1 cellular context compared by ENCODE assay signal in genomic region chr2:219229375-219230200, GRCh38.
A peak's percentile ranks its signal among the peaks of the same experiment; 100 is the strongest.
TF ChIP-seq lines count a peak whose summit lies in the region.

ANKZF1 (plus strand) TSS chr2:219229806; CDS start chr2:219230258, 452 bp downstream.
ATG9A (minus strand) TSS chr2:219229636; CDS start chr2:219228024, 1,612 bp downstream.

TF ChIP-seq in HepG2, 621 proteins besides CTCF, POLR2A, EP300 and RAD21 (continued from another document and continues in another):
- TF ChIP-seq ZNF646 (CRISPR knock-in tag; IDR thresholded peaks at IDR 0.05) (no peak), AKAP8 (CRISPR knock-in tag; IDR thresholded peaks at IDR 0.05) (no peak), NFAT5 (CRISPR knock-in tag; IDR thresholded peaks at IDR 0.05) (0 out of 2 replicates have a peak, but pooled peaks have one; percentile 47), ZMYM2 (CRISPR knock-in tag; IDR thresholded peaks at IDR 0.05) (0 out of 2 replicates have a peak, but pooled peaks have one; percentile 46), FOXA1 (IDR thresholded peaks at IDR 0.05) (no peak), FOXA1 (CRISPR knock-in tag; IDR thresholded peaks at IDR 0.05) (no peak; the same call in 1 of the 2 replicates), ZFP1 (CRISPR knock-in tag; IDR thresholded peaks at IDR 0.05) (0 out of 2 replicates have a peak, but pooled peaks have one; percentile 69), KDM2A (CRISPR knock-in tag; IDR thresholded peaks at IDR 0.05; ENCODE audit: borderline replicate concordance, low read depth) (peak; percentile 91), JARID2 (CRISPR knock-in tag; IDR thresholded peaks at IDR 0.05; ENCODE audit: insufficient replicate concordance) (no peak), NR2F1 (CRISPR knock-in tag; IDR thresholded peaks at IDR 0.05) (no peak), ZC3H13 (CRISPR knock-in tag; IDR thresholded peaks at IDR 0.05) (no peak), NKX3-1 (CRISPR knock-in tag; IDR thresholded peaks at IDR 0.05) (no peak; the same call in 1 of the 2 replicates), ZNF20 (CRISPR knock-in tag; IDR thresholded peaks at IDR 0.05) (no peak), ZSCAN25 (CRISPR knock-in tag; IDR thresholded peaks at IDR 0.05) (peak; percentile 66; the same call in 1 of the 2 replicates), ARID2 (CRISPR knock-in tag; IDR thresholded peaks at IDR 0.05; ENCODE audit: borderline replicate concordance) (no peak; the same call in 1 of the 2 replicates), ZNF891 (CRISPR knock-in tag; IDR thresholded peaks at IDR 0.05) (peak; percentile 92), HNF4G (IDR thresholded peaks at IDR 0.05; ENCODE audit: borderline replicate concordance, low read depth, low read length) (0 out of 2 replicates have a peak, but pooled peaks have one; percentile 39), HNF4G (CRISPR knock-in tag; IDR thresholded peaks at IDR 0.05; ENCODE audit: borderline replicate concordance, low read depth) (no peak), ZNF333 (CRISPR knock-in tag; IDR thresholded peaks at IDR 0.05; ENCODE audit: borderline replicate concordance) (no peak), THRA (CRISPR knock-in tag; IDR thresholded peaks at IDR 0.05; ENCODE audit: borderline replicate concordance) (no peak), NCOA1 (CRISPR knock-in tag; IDR thresholded peaks at IDR 0.05) (no peak), SOX5 (CRISPR knock-in tag; IDR thresholded peaks at IDR 0.05; ENCODE audit: borderline replicate concordance) (peak; percentile 53), FOXC1 (CRISPR knock-in tag; IDR thresholded peaks at IDR 0.05; ENCODE audit: borderline replicate concordance) (peak; percentile 81; the same call in 1 of the 2 replicates), MYPOP (CRISPR knock-in tag; IDR thresholded peaks at IDR 0.05) (peak; percentile 80), SRF (IDR thresholded peaks at IDR 0.05; ENCODE audit: low read depth, low read length) (peak; percentile 40; the same call in 1 of the 2 replicates), ZNF800 (CRISPR knock-in tag; IDR thresholded peaks at IDR 0.05) (no peak; the same call in 1 of the 2 replicates), EED (CRISPR knock-in tag; IDR thresholded peaks at IDR 0.05) (no peak; the same call in 1 of the 2 replicates)
- TF ChIP-seq, protein P1, sequence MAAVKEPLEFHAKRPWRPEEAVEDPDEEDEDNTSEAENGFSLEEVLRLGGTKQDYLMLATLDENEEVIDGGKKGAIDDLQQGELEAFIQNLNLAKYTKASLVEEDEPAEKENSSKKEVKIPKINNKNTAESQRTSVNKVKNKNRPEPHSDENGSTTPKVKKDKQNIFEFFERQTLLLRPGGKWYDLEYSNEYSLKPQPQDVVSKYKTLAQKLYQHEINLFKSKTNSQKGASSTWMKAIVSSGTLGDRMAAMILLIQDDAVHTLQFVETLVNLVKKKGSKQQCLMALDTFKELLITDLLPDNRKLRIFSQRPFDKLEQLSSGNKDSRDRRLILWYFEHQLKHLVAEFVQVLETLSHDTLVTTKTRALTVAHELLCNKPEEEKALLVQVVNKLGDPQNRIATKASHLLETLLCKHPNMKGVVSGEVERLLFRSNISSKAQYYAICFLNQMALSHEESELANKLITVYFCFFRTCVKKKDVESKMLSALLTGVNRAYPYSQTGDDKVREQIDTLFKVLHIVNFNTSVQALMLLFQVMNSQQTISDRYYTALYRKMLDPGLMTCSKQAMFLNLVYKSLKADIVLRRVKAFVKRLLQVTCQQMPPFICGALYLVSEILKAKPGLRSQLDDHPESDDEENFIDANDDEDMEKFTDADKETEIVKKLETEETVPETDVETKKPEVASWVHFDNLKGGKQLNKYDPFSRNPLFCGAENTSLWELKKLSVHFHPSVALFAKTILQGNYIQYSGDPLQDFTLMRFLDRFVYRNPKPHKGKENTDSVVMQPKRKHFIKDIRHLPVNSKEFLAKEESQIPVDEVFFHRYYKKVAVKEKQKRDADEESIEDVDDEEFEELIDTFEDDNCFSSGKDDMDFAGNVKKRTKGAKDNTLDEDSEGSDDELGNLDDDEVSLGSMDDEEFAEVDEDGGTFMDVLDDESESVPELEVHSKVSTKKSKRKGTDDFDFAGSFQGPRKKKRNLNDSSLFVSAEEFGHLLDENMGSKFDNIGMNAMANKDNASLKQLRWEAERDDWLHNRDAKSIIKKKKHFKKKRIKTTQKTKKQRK (IDR thresholded peaks at IDR 0.05; ENCODE audit: low read length), result peak; percentile 73; the same call in 1 of the 2 replicates
- TF ChIP-seq, protein P2, sequence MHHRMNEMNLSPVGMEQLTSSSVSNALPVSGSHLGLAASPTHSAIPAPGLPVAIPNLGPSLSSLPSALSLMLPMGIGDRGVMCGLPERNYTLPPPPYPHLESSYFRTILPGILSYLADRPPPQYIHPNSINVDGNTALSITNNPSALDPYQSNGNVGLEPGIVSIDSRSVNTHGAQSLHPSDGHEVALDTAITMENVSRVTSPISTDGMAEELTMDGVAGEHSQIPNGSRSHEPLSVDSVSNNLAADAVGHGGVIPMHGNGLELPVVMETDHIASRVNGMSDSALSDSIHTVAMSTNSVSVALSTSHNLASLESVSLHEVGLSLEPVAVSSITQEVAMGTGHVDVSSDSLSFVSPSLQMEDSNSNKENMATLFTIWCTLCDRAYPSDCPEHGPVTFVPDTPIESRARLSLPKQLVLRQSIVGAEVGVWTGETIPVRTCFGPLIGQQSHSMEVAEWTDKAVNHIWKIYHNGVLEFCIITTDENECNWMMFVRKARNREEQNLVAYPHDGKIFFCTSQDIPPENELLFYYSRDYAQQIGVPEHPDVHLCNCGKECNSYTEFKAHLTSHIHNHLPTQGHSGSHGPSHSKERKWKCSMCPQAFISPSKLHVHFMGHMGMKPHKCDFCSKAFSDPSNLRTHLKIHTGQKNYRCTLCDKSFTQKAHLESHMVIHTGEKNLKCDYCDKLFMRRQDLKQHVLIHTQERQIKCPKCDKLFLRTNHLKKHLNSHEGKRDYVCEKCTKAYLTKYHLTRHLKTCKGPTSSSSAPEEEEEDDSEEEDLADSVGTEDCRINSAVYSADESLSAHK (CRISPR knock-in tag; IDR thresholded peaks at IDR 0.05; ENCODE audit: borderline replicate concordance), result no peak
- TF ChIP-seq, protein P3, sequence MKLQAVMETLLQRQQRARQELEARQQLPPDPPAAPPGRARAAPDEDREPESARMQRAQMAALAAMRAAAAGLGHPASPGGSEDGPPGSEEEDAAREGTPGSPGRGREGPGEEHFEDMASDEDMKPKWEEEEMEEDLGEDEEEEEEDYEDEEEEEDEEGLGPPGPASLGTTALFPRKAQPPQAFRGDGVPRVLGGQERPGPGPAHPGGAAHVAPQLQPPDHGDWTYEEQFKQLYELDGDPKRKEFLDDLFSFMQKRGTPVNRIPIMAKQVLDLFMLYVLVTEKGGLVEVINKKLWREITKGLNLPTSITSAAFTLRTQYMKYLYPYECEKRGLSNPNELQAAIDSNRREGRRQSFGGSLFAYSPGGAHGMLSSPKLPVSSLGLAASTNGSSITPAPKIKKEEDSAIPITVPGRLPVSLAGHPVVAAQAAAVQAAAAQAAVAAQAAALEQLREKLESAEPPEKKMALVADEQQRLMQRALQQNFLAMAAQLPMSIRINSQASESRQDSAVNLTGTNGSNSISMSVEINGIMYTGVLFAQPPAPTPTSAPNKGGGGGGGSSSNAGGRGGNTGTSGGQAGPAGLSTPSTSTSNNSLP (IDR thresholded peaks at IDR 0.05; ENCODE audit: low read depth, low read length), result no peak
